Comparison of ENCODE assay signal across 15 cellular contexts in genomic region chr7:125126376-125126775, GRCh38.
"Had no signal": no experiment of that assay in that cellular context is flagged by ENCODE, and none has a peak within 500 bp of the region (broad histone marks: within the 10 kb centered on the region; RNA-seq: fewer than 3 reads in every experiment).

No MANE protein-coding gene starts in this region.

- H3K4me1 Mint-ChIP-seq: activated naive CD4-positive, alpha-beta T cell treated with anti-CD3 and anti-CD28 coated beads, Interleukin-2, amount 50 U/mL, for 24 hours; stimulated activated memory B cell treated with anti-CD40 and anti-IgM and Interleukin-4, amounts not matched to agents 10 μg/mL and 1 μg/mL and 100 μg/mL, for 72 hours had no signal

- H3K27ac ChIP-seq: epithelial cell of prostate, ovary, tibial artery, vagina had no signal

- H3K36me3 Mint-ChIP-seq: activated naive CD4-positive, alpha-beta T cell treated with anti-CD3 and anti-CD28 coated beads, Interleukin-2, amount 50 U/mL, for 24 hours; stimulated activated memory B cell treated with anti-CD40 and anti-IgM and Interleukin-4, amounts not matched to agents 10 μg/mL and 1 μg/mL and 100 μg/mL, for 72 hours had no signal

- ATAC-seq: effector memory CD8-positive, alpha-beta T cell; left cardiac atrium; stimulated activated memory B cell treated with anti-CD40 and anti-IgM and Interleukin-4, amounts not matched to agents 10 μg/mL and 1 μg/mL and 100 μg/mL, for 72 hours had no signal

- H3K27me3 Mint-ChIP-seq: activated naive CD4-positive, alpha-beta T cell treated with anti-CD3 and anti-CD28 coated beads, Interleukin-2, amount 50 U/mL, for 24 hours; effector memory CD8-positive, alpha-beta T cell; stimulated activated memory B cell treated with anti-CD40 and anti-IgM and Interleukin-4, amounts not matched to agents 10 μg/mL and 1 μg/mL and 100 μg/mL, for 72 hours had no signal

- DNase-seq: activated CD4-positive, alpha-beta T cell treated with anti-CD3 and anti-CD28 coated beads, Interleukin-2, amount 50 U/mL, for 4 hours; activated CD4-positive, CD25-positive, alpha-beta regulatory T cell treated with anti-CD3 and anti-CD28 coated beads, Interleukin-2, amount 50 U/mL, for 72 hours; activated T-cell treated with anti-CD3 and anti-CD28 coated beads, Interleukin-2, amount 50 U/mL, for 1 hour; central memory CD4-positive, alpha-beta T cell; effector memory CD8-positive, alpha-beta T cell; left cardiac atrium; ovary; SW 1271; tibial artery had no signal

- H3K4me1 ChIP-seq: tibial artery, vagina had no signal

- H3K4me3 Mint-ChIP-seq: activated naive CD4-positive, alpha-beta T cell treated with anti-CD3 and anti-CD28 coated beads, Interleukin-2, amount 50 U/mL, for 24 hours; effector memory CD8-positive, alpha-beta T cell; stimulated activated memory B cell treated with anti-CD40 and anti-IgM and Interleukin-4, amounts not matched to agents 10 μg/mL and 1 μg/mL and 100 μg/mL, for 72 hours; T-helper 2 cell treated with Interferon-gamma antibody and Interleukin-4, amounts not matched to agents 5 μg/mL and 100 μg/mL, for 36 hours had no signal

- H3K27me3 ChIP-seq: ovary, tibial artery, vagina had no signal

- H3K27ac Mint-ChIP-seq: activated naive CD4-positive, alpha-beta T cell treated with anti-CD3 and anti-CD28 coated beads, Interleukin-2, amount 50 U/mL, for 24 hours; effector memory CD8-positive, alpha-beta T cell; stimulated activated memory B cell treated with anti-CD40 and anti-IgM and Interleukin-4, amounts not matched to agents 10 μg/mL and 1 μg/mL and 100 μg/mL, for 72 hours; T-helper 2 cell treated with Interferon-gamma antibody and Interleukin-4, amounts not matched to agents 5 μg/mL and 100 μg/mL, for 36 hours had no signal

- H3K9me3 Mint-ChIP-seq: activated naive CD4-positive, alpha-beta T cell treated with anti-CD3 and anti-CD28 coated beads, Interleukin-2, amount 50 U/mL, for 24 hours; stimulated activated memory B cell treated with anti-CD40 and anti-IgM and Interleukin-4, amounts not matched to agents 10 μg/mL and 1 μg/mL and 100 μg/mL, for 72 hours; T-helper 2 cell treated with Interferon-gamma antibody and Interleukin-4, amounts not matched to agents 5 μg/mL and 100 μg/mL, for 36 hours had no signal

- H3K36me3 ChIP-seq: ovary, tibial artery, vagina had no signal

- H3K9me3 ChIP-seq: ovary, tibial artery, vagina had no signal

- H3K4me3 ChIP-seq: lung, ovary, tibial artery, vagina had no signal
